In the genomic region with DNA sequence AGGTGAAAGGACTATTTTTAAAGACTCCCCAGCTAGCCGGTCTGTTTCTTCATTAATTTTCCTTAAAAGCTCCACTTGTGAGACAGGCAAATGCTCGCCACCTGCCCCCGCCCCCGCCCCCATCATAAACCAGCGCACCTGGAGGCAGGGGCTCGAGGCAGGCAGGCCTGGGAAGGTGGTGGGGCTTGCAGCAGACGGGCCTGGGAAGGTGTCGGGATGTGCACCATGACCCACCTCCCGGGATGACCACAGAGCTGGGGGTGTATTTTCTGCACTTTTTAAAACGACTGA, we compare ENCODE assay signal across 22 cellular contexts.
"Had no signal": no experiment of that assay in that cellular context is flagged by ENCODE, and none has a peak within 500 bp of the region (broad histone marks: within the 10 kb centered on the region; RNA-seq: fewer than 3 reads in every experiment).

No MANE protein-coding gene starts in this region.

- H3K79me2 ChIP-seq: hepatocyte had no signal

- H3K27ac Mint-ChIP-seq: activated naive CD8-positive, alpha-beta T cell treated with anti-CD3 and anti-CD28 coated beads for 36 hours; activated T-helper 1 cell treated with anti-CD3 and anti-CD28 coated beads, Interleukin-12 subunit alpha, Interleukin-12 subunit beta, Interleukin-2, Interleukin-4 antibody, amounts not matched to agents 30 ng/mL and 10 ng/mL and 1 ng/mL, durations not matched to agents 14 hours and 24 hours and 36 hours; memory B cell; naive thymus-derived CD8-positive, alpha-beta T cell had no signal

- H3K27ac ChIP-seq: cardiac muscle cell, dorsolateral prefrontal cortex, epithelial cell of prostate, hepatocyte, stomach, WERI-Rb-1 had no signal

- ATAC-seq: left lobe of liver; naive thymus-derived CD8-positive, alpha-beta T cell had no signal

- H3K9me3 Mint-ChIP-seq: activated naive CD8-positive, alpha-beta T cell treated with anti-CD3 and anti-CD28 coated beads for 36 hours; activated T-helper 1 cell treated with anti-CD3 and anti-CD28 coated beads, Interleukin-12 subunit alpha, Interleukin-12 subunit beta, Interleukin-2, Interleukin-4 antibody, amounts not matched to agents 30 ng/mL and 10 ng/mL and 1 ng/mL, durations not matched to agents 14 hours and 24 hours and 36 hours; memory B cell; naive thymus-derived CD8-positive, alpha-beta T cell had no signal

- H3K4me1 Mint-ChIP-seq: memory B cell had no signal

- DNase-seq: activated CD4-positive, alpha-beta T cell treated with anti-CD3 and anti-CD28 coated beads for 1 hour; activated CD4-positive, alpha-beta T cell treated with anti-CD3 and anti-CD28 coated beads, Interleukin-2, amount 50 U/mL, for 48 hours; activated naive CD4-positive, alpha-beta T cell; activated naive CD8-positive, alpha-beta T cell treated with anti-CD3 and anti-CD28 coated beads for 36 hours; amniotic stem cell; naive thymus-derived CD8-positive, alpha-beta T cell; nucleus accumbens; retina; stimulated activated CD4-positive, alpha-beta T cell treated with anti-CD3 and anti-CD28 coated beads, Interleukin-4, amount 100 ng/mL, for 1 hour; stomach; SW 1271; T-helper 2 cell; trophoblast cell; WERI-Rb-1 had no signal

- H3K27me3 Mint-ChIP-seq: activated naive CD8-positive, alpha-beta T cell treated with anti-CD3 and anti-CD28 coated beads for 36 hours had no signal

- H3K4me3 Mint-ChIP-seq: activated naive CD8-positive, alpha-beta T cell treated with anti-CD3 and anti-CD28 coated beads for 36 hours; activated T-helper 1 cell treated with anti-CD3 and anti-CD28 coated beads, Interleukin-12 subunit alpha, Interleukin-12 subunit beta, Interleukin-2, Interleukin-4 antibody, amounts not matched to agents 30 ng/mL and 10 ng/mL and 1 ng/mL, durations not matched to agents 14 hours and 24 hours and 36 hours; memory B cell; naive thymus-derived CD8-positive, alpha-beta T cell had no signal

- H3K9me3 ChIP-seq: stomach had no signal

- H2AFZ ChIP-seq: hepatocyte had no signal

- H3K4me2 ChIP-seq: hepatocyte had no signal

- H3K36me3 Mint-ChIP-seq: activated naive CD8-positive, alpha-beta T cell treated with anti-CD3 and anti-CD28 coated beads for 36 hours; memory B cell; naive thymus-derived CD8-positive, alpha-beta T cell had no signal

- H3K36me3 ChIP-seq: cardiac muscle cell, stomach, WERI-Rb-1 had no signal

- H3K27me3 ChIP-seq: cardiac muscle cell had no signal

- H3K4me3 ChIP-seq: cardiac muscle cell, dorsolateral prefrontal cortex, hepatocyte, skin epidermis, stomach had no signal
